Comparison of ENCODE assay signal across 1 cellular context in the genomic region with DNA sequence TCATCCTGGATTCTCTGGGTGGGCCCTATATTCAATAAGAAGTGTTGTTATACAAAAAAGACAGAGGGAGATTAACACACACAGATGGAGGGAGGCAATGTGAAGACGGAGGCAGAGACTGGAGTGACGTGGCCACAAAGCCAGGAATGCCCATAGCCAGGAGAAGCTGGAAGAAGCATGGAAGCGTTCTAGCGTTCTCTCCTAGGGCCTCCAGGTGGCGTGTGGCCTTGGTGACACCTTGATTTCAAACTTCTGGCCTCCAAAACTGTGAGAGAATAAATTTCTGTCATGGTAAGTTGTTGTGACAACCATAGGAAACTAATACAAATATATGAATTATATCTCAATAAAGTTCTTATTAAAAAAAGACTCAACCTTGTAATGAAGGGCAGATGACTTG.
TF ChIP-seq lines count a peak whose summit lies in the region.

No MANE protein-coding gene starts in this region.

TF ChIP-seq in K562, 482 proteins besides CTCF, POLR2A, EP300 and RAD21:
- TF ChIP-seq IRF2 (CRISPR knock-in tag; IDR thresholded peaks at IDR 0.05) (no peak), MED1 (CRISPR knock-in tag; IDR thresholded peaks at IDR 0.05; ENCODE audit: borderline replicate concordance) (no peak), POLR2AphosphoS5 (IDR thresholded peaks at IDR 0.05; ENCODE audit: control insufficient read depth, insufficient read depth, low read depth, low read length) (no peak), PTTG1 (tag; IDR thresholded peaks at IDR 0.05; ENCODE audit: low read depth) (no peak), FOXA3 (CRISPR knock-in tag; conservative IDR thresholded peaks at IDR 0.05 in 1 of 2, IDR thresholded peaks at IDR 0.05 in 1 of 2) (no peak), NFATC3 (IDR thresholded peaks at IDR 0.05) (no peak), RBM34 (IDR thresholded peaks at IDR 0.05; ENCODE audit: borderline replicate concordance, insufficient read depth, low read length) (no peak)
- TF ChIP-seq, protein P1, sequence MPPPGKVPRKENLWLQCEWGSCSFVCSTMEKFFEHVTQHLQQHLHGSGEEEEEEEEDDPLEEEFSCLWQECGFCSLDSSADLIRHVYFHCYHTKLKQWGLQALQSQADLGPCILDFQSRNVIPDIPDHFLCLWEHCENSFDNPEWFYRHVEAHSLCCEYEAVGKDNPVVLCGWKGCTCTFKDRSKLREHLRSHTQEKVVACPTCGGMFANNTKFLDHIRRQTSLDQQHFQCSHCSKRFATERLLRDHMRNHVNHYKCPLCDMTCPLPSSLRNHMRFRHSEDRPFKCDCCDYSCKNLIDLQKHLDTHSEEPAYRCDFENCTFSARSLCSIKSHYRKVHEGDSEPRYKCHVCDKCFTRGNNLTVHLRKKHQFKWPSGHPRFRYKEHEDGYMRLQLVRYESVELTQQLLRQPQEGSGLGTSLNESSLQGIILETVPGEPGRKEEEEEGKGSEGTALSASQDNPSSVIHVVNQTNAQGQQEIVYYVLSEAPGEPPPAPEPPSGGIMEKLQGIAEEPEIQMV (tag; conservative IDR thresholded peaks at IDR 0.05; ENCODE audit: low read depth): no peak
TF ChIP-seq in K562: peak in this region for 0.
